2 cellular contexts compared by ENCODE assay signal in genomic region chr6:6891949-6892461, GRCh38.
TF ChIP-seq lines count a peak whose summit lies in the region.

No MANE protein-coding gene starts in this region.

TF ChIP-seq in K562, 482 proteins besides CTCF, POLR2A, EP300 and RAD21 (continued from another document):
- TF ChIP-seq U2AF2 (optimal IDR thresholded peaks at IDR 0.05; ENCODE audit: low read depth, low read length), result no peak
- no peak for TF ChIP-seq KLF10 (CRISPR knock-in tag; IDR thresholded peaks at IDR 0.05)
- no peak for TF ChIP-seq NR2F6 (CRISPR knock-in tag; IDR thresholded peaks at IDR 0.05)
- TF ChIP-seq ZFX (CRISPR knock-in tag; IDR thresholded peaks at IDR 0.05), result no peak
TF ChIP-seq in K562: peak in this region for 0.

TF ChIP-seq in WTC11, 78 proteins besides CTCF, POLR2A, EP300 and RAD21 (continued from another document):
- TF ChIP-seq, protein P1, sequence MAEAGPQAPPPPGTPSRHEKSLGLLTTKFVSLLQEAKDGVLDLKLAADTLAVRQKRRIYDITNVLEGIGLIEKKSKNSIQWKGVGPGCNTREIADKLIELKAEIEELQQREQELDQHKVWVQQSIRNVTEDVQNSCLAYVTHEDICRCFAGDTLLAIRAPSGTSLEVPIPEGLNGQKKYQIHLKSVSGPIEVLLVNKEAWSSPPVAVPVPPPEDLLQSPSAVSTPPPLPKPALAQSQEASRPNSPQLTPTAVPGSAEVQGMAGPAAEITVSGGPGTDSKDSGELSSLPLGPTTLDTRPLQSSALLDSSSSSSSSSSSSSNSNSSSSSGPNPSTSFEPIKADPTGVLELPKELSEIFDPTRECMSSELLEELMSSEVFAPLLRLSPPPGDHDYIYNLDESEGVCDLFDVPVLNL (CRISPR knock-in tag; IDR thresholded peaks at IDR 0.05; ENCODE audit: borderline replicate concordance, low read depth), result no peak
- no peak for TF ChIP-seq NFATC4 (CRISPR knock-in tag; IDR thresholded peaks at IDR 0.05)
- no peak for TF ChIP-seq AFF4 (CRISPR knock-in tag; IDR thresholded peaks at IDR 0.05; ENCODE audit: borderline replicate concordance)
